10 cellular contexts compared by ENCODE assay signal in genomic region chr6:158868122-158868480, GRCh38. TPM values are rescaled to one million over a fixed set of nuclear protein-coding genes. Genes with fewer than 3 reads are reported as not detected.
DNase-seq lines count a peak whose midpoint lies in the region; TF ChIP-seq lines count a peak whose summit lies in the region.
"Had no signal": no experiment of that assay in that cellular context is flagged by ENCODE, and none has a peak within 500 bp of the region (broad histone marks: within the 10 kb centered on the region; RNA-seq: fewer than 3 reads in every experiment).

No MANE protein-coding gene starts in this region.

- H3K4me1 Mint-ChIP-seq in Caco-2 (ENCODE audit: low read depth, unreplicated experiment) (peaks cover 43% of the 10 kb centered on the region), chondrocyte (ENCODE audit: low read depth) (peaks cover 37% of the 10 kb centered on the region)

- H3K79me2 ChIP-seq in OCI-LY3 (ENCODE audit: low read length) (no peaks in the 10 kb centered on the region), parathyroid adenoma (no peaks in the 10 kb centered on the region)

- H3K4me1 ChIP-seq in Caco-2 (peaks cover 38% of the 10 kb centered on the region), OCI-LY3 (ENCODE audit: low read length) (peaks cover 55% of the 10 kb centered on the region), parathyroid adenoma (peaks cover 64% of the 10 kb centered on the region)

- H3K4me2 ChIP-seq in OCI-LY3 (ENCODE audit: low read length) (0 out of 2 replicates have a peak overlapping the region, but pooled peaks have one; percentile 58), parathyroid adenoma (ENCODE audit: low read length) (peak overlapping the region; percentile 89)

- H3K27me3 ChIP-seq in Caco-2 (replicated peaks; ENCODE audit: control insufficient read depth, insufficient read depth, low read length) (no peaks in the 10 kb centered on the region), OCI-LY3 (ENCODE audit: low read depth, low read length) (peaks cover 6% of the 10 kb centered on the region; the same call in 1 of the 2 replicates), parathyroid adenoma (ENCODE audit: control insufficient read depth, insufficient read depth, low read length) (no peaks in the 10 kb centered on the region)
- H3K27me3 ChIP-seq: gastroesophageal sphincter had no signal

- no peak for DNase-seq in Caco-2
- DNase-seq in chondrocyte (ENCODE audit: low spot score) = no peak
- DNase-seq in NCI-H2196 treated with DMSO at 0.1 percent for 48 hours (lab: John Stamatoyannopoulos, UW; ENCODE audit: unreplicated experiment) = no peak
- no peak for DNase-seq in NCI-H526 (lab: John Stamatoyannopoulos, UW)
- no peak for DNase-seq in HT-29 (ENCODE audit: low spot score)
- DNase-seq: amygdala, NCI-H1930 had no signal

- H3K9me3 Mint-ChIP-seq in Caco-2 (ENCODE audit: unreplicated experiment) (no peaks in the 10 kb centered on the region), chondrocyte (ENCODE audit: low read depth) (no peaks in the 10 kb centered on the region)

- no peaks in the 10 kb centered on the region for H3K9me3 ChIP-seq in Caco-2
- H3K9me3 ChIP-seq in OCI-LY3 (ENCODE audit: insufficient read depth, low read length) = peaks cover 5% of the 10 kb centered on the region; the same call in 1 of the 2 replicates
- peaks cover 2% of the 10 kb centered on the region for H3K9me3 ChIP-seq in parathyroid adenoma (ENCODE audit: control insufficient read depth, low read length)
- H3K9me3 ChIP-seq: gastroesophageal sphincter had no signal

- H3K27ac ChIP-seq in OCI-LY3 (ENCODE audit: low read length) (no peak overlapping the region; the same call in 1 of the 2 replicates), parathyroid adenoma (peak overlapping the region; percentile 99)

- H2AFZ ChIP-seq in OCI-LY3 (ENCODE audit: low read depth, low read length) (no peak overlapping the region), parathyroid adenoma (peak overlapping the region; percentile 51)

- CTCF ChIA-PET in Caco-2 (lab: Charles Lee) = no interaction called here

- H4K20me1 ChIP-seq in OCI-LY3 (ENCODE audit: insufficient read depth, low read length) = no peaks in the 10 kb centered on the region

- TF ChIP-seq CTCF in Caco-2 (IDR thresholded peaks at IDR 0.05; ENCODE audit: insufficient read depth in 1 of 2, low read depth in 1 of 2, low read length in 1 of 2, severe bottlenecking in 1 of 2, unreplicated experiment in 1 of 2) (no peak), OCI-LY3 (IDR thresholded peaks at IDR 0.05; ENCODE audit: low read depth, low read length) (no peak), chondrocyte (IDR thresholded peaks at IDR 0.05) (no peak), parathyroid adenoma (IDR thresholded peaks at IDR 0.05) (no peak)

- no TSS peak for BruUV-seq in Caco-2 (replicated peaks; lab: Mats Ljungman, UMichigan)

- H3K36me3 ChIP-seq in Caco-2 (ENCODE audit: control insufficient read depth, insufficient read depth, low read length) (no peaks in the 10 kb centered on the region), OCI-LY3 (replicated peaks; ENCODE audit: low read depth, low read length) (no peaks in the 10 kb centered on the region), parathyroid adenoma (ENCODE audit: control insufficient read depth, insufficient read depth, low read length) (no peaks in the 10 kb centered on the region)
- H3K36me3 ChIP-seq: gastroesophageal sphincter had no signal

- H3K27ac Mint-ChIP-seq in Caco-2 (ENCODE audit: unreplicated experiment) = peak overlapping the region; percentile 77
- H3K27ac Mint-ChIP-seq in chondrocyte (ENCODE audit: unreplicated experiment) = peak overlapping the region; percentile 10

- H3K9ac ChIP-seq in OCI-LY3 (ENCODE audit: low read length) (no peak overlapping the region), parathyroid adenoma (no peak overlapping the region)

- peaks cover 24% of the 10 kb centered on the region for H3K36me3 Mint-ChIP-seq in Caco-2 (ENCODE audit: insufficient read depth, unreplicated experiment)
- H3K36me3 Mint-ChIP-seq in chondrocyte (ENCODE audit: low read depth) = no peaks in the 10 kb centered on the region

- H3K27me3 Mint-ChIP-seq in Caco-2 (ENCODE audit: insufficient read depth, unreplicated experiment) (no peaks in the 10 kb centered on the region), chondrocyte (ENCODE audit: low read depth) (no peaks in the 10 kb centered on the region)

- H3K4me3 ChIP-seq in Caco-2 (ENCODE audit: low read depth, low read length) (no peak overlapping the region), OCI-LY3 (ENCODE audit: low read length) (no peak overlapping the region), parathyroid adenoma (ENCODE audit: low read depth, low read length) (peak overlapping the region; percentile 57)
- H3K4me3 ChIP-seq: gastroesophageal sphincter had no signal

- intact Hi-C loops in Caco-2 (cut with micrococcal nuclease; ENCODE audit: unreplicated experiment) = loop anchor here (2.0 kb wide), 1 partner anchor 103 kb away; no protein-coding TSS in a partner anchor

- POLR2A ChIA-PET in Caco-2 (lab: Charles Lee) = interaction anchor here (2.7 kb wide), 1 partner anchor 15 kb away, joined by 55 read pairs; no protein-coding TSS in a partner anchor

- H3K4me3 Mint-ChIP-seq in Caco-2 (ENCODE audit: unreplicated experiment) (no peak overlapping the region), chondrocyte (ENCODE audit: unreplicated experiment) (no peak overlapping the region)

RNA-seq across cellular contexts. Expression of gene EZR, which starts 48.9 kb away (rescaled TPM):
- 282 and 290 TPM in 2 replicates for total RNA-seq in Caco-2 (2022)
- 57.0 to 71.5 TPM (median 68.4 TPM) in 3 replicates for total RNA-seq in chondrocyte
- 277 and 282 TPM in 2 replicates for total RNA-seq in HT-29 (2014; rRNA removed; shearing (Covaris generic))
